Comparison of ENCODE assay signal across 1 cellular context in the genomic region with DNA sequence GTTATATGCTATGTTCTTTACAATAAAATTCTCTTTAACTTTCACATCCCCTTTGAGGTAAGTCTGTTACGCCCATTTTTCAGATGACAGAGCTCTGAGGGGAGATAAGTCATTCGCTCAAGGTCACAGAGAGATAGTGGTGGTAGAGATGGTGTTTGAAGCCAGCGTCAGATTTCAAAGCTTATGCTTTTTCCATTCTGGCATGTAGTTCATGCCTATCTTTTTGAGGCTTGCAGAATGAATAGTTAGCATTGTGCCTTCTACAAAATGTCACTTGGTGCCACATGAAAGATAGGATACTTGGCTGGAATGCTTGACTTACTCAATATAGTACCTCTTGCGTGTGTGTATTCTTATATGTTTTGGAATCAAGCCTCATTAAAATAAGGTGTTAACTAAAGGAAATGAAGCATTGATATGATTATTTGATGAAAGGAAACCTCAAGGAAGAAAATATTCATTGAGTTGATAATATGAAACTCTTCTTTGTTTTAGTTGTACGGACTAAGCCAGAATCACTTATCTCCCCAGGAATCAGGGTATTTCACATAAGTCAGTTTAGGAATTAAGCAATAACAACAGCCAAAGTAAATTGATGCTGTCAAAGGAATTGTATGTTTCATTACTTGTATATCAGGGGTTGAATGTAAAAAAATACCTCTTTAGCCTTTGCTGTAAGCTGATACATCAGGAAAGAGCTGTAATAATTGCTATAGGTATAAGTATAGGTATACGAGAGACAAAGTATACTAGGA.
A peak's percentile ranks its signal among the peaks of the same experiment; 100 is the strongest.
TF ChIP-seq lines count a peak whose summit lies in the region.

No MANE protein-coding gene starts in this region.

TF ChIP-seq in HepG2, 621 proteins besides CTCF, POLR2A, EP300 and RAD21 (continued from another document and continues in another):
- no peak for TF ChIP-seq REL (CRISPR knock-in tag; conservative IDR thresholded peaks at IDR 0.05)
- TF ChIP-seq, protein P1, sequence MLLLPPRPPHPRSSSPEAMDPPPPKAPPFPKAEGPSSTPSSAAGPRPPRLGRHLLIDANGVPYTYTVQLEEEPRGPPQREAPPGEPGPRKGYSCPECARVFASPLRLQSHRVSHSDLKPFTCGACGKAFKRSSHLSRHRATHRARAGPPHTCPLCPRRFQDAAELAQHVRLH (CRISPR knock-in tag; IDR thresholded peaks at IDR 0.05; ENCODE audit: borderline replicate concordance, low read depth): peak; percentile 79; the same call in 1 of the 2 replicates
- TF ChIP-seq ZBTB20 (CRISPR knock-in tag; IDR thresholded peaks at IDR 0.05; ENCODE audit: borderline replicate concordance, low read depth): peak; percentile 72; the same call in 1 of the 2 replicates
- TF ChIP-seq, protein P2, sequence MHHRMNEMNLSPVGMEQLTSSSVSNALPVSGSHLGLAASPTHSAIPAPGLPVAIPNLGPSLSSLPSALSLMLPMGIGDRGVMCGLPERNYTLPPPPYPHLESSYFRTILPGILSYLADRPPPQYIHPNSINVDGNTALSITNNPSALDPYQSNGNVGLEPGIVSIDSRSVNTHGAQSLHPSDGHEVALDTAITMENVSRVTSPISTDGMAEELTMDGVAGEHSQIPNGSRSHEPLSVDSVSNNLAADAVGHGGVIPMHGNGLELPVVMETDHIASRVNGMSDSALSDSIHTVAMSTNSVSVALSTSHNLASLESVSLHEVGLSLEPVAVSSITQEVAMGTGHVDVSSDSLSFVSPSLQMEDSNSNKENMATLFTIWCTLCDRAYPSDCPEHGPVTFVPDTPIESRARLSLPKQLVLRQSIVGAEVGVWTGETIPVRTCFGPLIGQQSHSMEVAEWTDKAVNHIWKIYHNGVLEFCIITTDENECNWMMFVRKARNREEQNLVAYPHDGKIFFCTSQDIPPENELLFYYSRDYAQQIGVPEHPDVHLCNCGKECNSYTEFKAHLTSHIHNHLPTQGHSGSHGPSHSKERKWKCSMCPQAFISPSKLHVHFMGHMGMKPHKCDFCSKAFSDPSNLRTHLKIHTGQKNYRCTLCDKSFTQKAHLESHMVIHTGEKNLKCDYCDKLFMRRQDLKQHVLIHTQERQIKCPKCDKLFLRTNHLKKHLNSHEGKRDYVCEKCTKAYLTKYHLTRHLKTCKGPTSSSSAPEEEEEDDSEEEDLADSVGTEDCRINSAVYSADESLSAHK (CRISPR knock-in tag; IDR thresholded peaks at IDR 0.05; ENCODE audit: borderline replicate concordance): no peak
- TF ChIP-seq, protein P3, sequence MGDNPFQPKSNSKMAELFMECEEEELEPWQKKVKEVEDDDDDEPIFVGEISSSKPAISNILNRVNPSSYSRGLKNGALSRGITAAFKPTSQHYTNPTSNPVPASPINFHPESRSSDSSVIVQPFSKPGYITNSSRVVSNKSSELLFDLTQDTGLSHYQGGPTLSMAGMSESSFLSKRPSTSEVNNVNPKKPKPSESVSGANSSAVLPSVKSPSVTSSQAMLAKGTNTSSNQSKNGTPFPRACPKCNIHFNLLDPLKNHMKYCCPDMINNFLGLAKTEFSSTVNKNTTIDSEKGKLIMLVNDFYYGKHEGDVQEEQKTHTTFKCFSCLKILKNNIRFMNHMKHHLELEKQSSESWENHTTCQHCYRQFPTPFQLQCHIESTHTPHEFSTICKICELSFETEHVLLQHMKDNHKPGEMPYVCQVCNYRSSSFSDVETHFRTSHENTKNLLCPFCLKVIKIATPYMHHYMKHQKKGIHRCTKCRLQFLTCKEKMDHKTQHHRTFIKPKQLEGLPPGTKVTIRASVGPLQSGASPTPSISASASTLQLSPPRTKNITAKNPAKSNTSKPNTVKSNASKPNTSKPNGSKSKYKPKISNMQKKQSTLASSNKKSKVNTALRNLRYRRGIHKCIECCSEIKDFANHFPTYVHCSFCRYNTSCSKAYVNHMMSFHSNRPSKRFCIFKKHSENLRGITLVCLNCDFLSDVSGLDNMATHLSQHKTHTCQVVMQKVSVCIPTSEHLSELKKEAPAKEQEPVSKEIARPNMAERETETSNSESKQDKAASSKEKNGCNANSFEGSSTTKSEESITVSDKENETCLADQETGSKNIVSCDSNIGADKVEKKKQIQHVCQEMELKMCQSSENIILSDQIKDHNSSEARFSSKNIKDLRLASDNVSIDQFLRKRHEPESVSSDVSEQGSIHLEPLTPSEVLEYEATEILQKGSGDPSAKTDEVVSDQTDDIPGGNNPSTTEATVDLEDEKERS (CRISPR knock-in tag; IDR thresholded peaks at IDR 0.05): peak; percentile 66; the same call in 1 of the 2 replicates
- TF ChIP-seq, protein P4, sequence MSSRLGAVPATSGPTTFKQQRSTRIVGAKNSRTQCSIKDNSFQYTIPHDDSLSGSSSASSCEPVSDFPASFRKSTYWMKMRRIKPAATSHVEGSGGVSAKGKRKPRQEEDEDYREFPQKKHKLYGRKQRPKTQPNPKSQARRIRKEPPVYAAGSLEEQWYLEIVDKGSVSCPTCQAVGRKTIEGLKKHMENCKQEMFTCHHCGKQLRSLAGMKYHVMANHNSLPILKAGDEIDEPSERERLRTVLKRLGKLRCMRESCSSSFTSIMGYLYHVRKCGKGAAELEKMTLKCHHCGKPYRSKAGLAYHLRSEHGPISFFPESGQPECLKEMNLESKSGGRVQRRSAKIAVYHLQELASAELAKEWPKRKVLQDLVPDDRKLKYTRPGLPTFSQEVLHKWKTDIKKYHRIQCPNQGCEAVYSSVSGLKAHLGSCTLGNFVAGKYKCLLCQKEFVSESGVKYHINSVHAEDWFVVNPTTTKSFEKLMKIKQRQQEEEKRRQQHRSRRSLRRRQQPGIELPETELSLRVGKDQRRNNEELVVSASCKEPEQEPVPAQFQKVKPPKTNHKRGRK (CRISPR knock-in tag; IDR thresholded peaks at IDR 0.05): no peak
- no peak for TF ChIP-seq PTBP1 (IDR thresholded peaks at IDR 0.05; ENCODE audit: low read depth, low read length, poor library complexity, severe bottlenecking)
- TF ChIP-seq, protein P5, sequence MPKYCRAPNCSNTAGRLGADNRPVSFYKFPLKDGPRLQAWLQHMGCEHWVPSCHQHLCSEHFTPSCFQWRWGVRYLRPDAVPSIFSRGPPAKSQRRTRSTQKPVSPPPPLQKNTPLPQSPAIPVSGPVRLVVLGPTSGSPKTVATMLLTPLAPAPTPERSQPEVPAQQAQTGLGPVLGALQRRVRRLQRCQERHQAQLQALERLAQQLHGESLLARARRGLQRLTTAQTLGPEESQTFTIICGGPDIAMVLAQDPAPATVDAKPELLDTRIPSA (CRISPR knock-in tag; IDR thresholded peaks at IDR 0.05; ENCODE audit: borderline replicate concordance): no peak
- peak; percentile 33; the same call in 1 of the 2 replicates for TF ChIP-seq EHMT2 (IDR thresholded peaks at IDR 0.05; ENCODE audit: borderline replicate concordance, low read depth, low read length)
- no peak for TF ChIP-seq ZNF484 (CRISPR knock-in tag; IDR thresholded peaks at IDR 0.05; ENCODE audit: borderline replicate concordance, low read depth)
- TF ChIP-seq, protein P6, sequence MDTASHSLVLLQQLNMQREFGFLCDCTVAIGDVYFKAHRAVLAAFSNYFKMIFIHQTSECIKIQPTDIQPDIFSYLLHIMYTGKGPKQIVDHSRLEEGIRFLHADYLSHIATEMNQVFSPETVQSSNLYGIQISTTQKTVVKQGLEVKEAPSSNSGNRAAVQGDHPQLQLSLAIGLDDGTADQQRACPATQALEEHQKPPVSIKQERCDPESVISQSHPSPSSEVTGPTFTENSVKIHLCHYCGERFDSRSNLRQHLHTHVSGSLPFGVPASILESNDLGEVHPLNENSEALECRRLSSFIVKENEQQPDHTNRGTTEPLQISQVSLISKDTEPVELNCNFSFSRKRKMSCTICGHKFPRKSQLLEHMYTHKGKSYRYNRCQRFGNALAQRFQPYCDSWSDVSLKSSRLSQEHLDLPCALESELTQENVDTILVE (CRISPR knock-in tag; IDR thresholded peaks at IDR 0.05): no peak
- TF ChIP-seq, protein P7, sequence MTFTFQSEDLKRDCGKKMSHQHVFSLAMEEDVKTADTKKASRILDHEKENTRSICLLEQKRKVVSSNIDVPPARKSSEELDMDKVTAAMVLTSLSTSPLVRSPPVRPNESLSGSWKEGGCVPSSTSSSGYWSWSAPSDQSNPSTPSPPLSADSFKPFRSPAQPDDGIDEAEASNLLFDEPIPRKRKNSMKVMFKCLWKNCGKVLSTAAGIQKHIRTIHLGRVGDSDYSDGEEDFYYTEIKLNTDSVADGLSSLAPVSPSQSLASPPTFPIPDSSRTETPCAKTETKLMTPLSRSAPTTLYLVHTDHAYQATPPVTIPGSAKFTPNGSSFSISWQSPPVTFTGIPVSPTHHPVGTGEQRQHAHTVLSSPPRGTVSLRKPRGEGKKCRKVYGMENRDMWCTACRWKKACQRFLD (CRISPR knock-in tag; IDR thresholded peaks at IDR 0.05; ENCODE audit: borderline replicate concordance): no peak
- 0 out of 2 replicates have a peak, but pooled peaks have one; percentile 28 for TF ChIP-seq PHF21A (CRISPR knock-in tag; IDR thresholded peaks at IDR 0.05)
- TF ChIP-seq, protein P8, sequence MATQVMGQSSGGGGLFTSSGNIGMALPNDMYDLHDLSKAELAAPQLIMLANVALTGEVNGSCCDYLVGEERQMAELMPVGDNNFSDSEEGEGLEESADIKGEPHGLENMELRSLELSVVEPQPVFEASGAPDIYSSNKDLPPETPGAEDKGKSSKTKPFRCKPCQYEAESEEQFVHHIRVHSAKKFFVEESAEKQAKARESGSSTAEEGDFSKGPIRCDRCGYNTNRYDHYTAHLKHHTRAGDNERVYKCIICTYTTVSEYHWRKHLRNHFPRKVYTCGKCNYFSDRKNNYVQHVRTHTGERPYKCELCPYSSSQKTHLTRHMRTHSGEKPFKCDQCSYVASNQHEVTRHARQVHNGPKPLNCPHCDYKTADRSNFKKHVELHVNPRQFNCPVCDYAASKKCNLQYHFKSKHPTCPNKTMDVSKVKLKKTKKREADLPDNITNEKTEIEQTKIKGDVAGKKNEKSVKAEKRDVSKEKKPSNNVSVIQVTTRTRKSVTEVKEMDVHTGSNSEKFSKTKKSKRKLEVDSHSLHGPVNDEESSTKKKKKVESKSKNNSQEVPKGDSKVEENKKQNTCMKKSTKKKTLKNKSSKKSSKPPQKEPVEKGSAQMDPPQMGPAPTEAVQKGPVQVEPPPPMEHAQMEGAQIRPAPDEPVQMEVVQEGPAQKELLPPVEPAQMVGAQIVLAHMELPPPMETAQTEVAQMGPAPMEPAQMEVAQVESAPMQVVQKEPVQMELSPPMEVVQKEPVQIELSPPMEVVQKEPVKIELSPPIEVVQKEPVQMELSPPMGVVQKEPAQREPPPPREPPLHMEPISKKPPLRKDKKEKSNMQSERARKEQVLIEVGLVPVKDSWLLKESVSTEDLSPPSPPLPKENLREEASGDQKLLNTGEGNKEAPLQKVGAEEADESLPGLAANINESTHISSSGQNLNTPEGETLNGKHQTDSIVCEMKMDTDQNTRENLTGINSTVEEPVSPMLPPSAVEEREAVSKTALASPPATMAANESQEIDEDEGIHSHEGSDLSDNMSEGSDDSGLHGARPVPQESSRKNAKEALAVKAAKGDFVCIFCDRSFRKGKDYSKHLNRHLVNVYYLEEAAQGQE (IDR thresholded peaks at IDR 0.05; ENCODE audit: borderline replicate concordance in 1 of 2, low read depth in 1 of 2, low read length in 2 of 2): 0 out of 4 replicates have a peak, but pooled peaks of 1 of the 2 experiments have one; percentile 13
- TF ChIP-seq, protein P9, sequence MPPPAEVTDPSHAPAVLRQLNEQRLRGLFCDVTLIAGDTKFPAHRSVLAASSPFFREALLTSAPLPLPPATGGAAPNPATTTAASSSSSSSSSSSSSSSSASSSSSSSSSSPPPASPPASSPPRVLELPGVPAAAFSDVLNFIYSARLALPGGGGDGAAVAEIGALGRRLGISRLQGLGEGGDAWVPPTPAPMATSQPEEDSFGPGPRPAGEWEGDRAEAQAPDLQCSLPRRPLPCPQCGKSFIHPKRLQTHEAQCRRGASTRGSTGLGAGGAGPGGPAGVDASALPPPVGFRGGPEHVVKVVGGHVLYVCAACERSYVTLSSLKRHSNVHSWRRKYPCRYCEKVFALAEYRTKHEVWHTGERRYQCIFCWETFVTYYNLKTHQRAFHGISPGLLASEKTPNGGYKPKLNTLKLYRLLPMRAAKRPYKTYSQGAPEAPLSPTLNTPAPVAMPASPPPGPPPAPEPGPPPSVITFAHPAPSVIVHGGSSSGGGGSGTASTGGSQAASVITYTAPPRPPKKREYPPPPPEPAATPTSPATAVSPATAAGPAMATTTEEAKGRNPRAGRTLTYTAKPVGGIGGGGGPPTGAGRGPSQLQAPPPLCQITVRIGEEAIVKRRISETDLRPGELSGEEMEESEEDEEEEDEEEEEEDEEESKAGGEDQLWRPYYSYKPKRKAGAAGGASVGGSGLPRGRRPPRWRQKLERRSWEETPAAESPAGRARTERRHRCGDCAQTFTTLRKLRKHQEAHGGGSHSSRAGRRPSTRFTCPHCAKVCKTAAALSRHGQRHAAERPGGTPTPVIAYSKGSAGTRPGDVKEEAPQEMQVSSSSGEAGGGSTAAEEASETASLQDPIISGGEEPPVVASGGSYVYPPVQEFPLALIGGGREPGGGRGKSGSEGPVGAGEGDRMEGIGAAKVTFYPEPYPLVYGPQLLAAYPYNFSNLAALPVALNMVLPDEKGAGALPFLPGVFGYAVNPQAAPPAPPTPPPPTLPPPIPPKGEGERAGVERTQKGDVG (CRISPR knock-in tag; IDR thresholded peaks at IDR 0.05; ENCODE audit: borderline replicate concordance): no peak
- TF ChIP-seq FOSL2 (CRISPR knock-in tag; IDR thresholded peaks at IDR 0.05): peak; percentile 87
- TF ChIP-seq ZFP36 (IDR thresholded peaks at IDR 0.05; ENCODE audit: borderline replicate concordance, low read depth, low read length, partially characterized antibody): no peak
- TF ChIP-seq ZNF674 (CRISPR knock-in tag; IDR thresholded peaks at IDR 0.05; ENCODE audit: low read depth): no peak
- TF ChIP-seq, protein P10, sequence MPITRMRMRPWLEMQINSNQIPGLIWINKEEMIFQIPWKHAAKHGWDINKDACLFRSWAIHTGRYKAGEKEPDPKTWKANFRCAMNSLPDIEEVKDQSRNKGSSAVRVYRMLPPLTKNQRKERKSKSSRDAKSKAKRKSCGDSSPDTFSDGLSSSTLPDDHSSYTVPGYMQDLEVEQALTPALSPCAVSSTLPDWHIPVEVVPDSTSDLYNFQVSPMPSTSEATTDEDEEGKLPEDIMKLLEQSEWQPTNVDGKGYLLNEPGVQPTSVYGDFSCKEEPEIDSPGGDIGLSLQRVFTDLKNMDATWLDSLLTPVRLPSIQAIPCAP (CRISPR knock-in tag; IDR thresholded peaks at IDR 0.05; ENCODE audit: low read depth): no peak
- no peak for TF ChIP-seq AKAP8 (CRISPR knock-in tag; IDR thresholded peaks at IDR 0.05)
- no peak for TF ChIP-seq ZNF138 (CRISPR knock-in tag; IDR thresholded peaks at IDR 0.05; ENCODE audit: low read depth)
- TF ChIP-seq ZNF530 (CRISPR knock-in tag; IDR thresholded peaks at IDR 0.05; ENCODE audit: low read depth): no peak
- no peak for TF ChIP-seq HMGA1 (CRISPR knock-in tag; conservative IDR thresholded peaks at IDR 0.05)
- TF ChIP-seq, protein P11, sequence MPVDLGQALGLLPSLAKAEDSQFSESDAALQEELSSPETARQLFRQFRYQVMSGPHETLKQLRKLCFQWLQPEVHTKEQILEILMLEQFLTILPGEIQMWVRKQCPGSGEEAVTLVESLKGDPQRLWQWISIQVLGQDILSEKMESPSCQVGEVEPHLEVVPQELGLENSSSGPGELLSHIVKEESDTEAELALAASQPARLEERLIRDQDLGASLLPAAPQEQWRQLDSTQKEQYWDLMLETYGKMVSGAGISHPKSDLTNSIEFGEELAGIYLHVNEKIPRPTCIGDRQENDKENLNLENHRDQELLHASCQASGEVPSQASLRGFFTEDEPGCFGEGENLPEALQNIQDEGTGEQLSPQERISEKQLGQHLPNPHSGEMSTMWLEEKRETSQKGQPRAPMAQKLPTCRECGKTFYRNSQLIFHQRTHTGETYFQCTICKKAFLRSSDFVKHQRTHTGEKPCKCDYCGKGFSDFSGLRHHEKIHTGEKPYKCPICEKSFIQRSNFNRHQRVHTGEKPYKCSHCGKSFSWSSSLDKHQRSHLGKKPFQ (CRISPR knock-in tag; IDR thresholded peaks at IDR 0.05; ENCODE audit: insufficient replicate concordance): no peak
- no peak for TF ChIP-seq MAFK (conservative IDR thresholded peaks at IDR 0.05 in 1 of 2, IDR thresholded peaks at IDR 0.05 in 1 of 2; ENCODE audit: low read length in 2 of 2)
- no peak for TF ChIP-seq MIXL1 (CRISPR knock-in tag; IDR thresholded peaks at IDR 0.05)
- no peak for TF ChIP-seq RFXANK (CRISPR knock-in tag; IDR thresholded peaks at IDR 0.05)
- peak; percentile 14; the same call in 1 of the 2 replicates for TF ChIP-seq ZNF792 (CRISPR knock-in tag; IDR thresholded peaks at IDR 0.05)
- TF ChIP-seq ZNF598 (CRISPR knock-in tag; IDR thresholded peaks at IDR 0.05; ENCODE audit: borderline replicate concordance): no peak
- TF ChIP-seq MYC (CRISPR knock-in tag; IDR thresholded peaks at IDR 0.05; ENCODE audit: borderline replicate concordance): no peak
